ENCODE assay signal across 1 cellular context in the genomic region with DNA sequence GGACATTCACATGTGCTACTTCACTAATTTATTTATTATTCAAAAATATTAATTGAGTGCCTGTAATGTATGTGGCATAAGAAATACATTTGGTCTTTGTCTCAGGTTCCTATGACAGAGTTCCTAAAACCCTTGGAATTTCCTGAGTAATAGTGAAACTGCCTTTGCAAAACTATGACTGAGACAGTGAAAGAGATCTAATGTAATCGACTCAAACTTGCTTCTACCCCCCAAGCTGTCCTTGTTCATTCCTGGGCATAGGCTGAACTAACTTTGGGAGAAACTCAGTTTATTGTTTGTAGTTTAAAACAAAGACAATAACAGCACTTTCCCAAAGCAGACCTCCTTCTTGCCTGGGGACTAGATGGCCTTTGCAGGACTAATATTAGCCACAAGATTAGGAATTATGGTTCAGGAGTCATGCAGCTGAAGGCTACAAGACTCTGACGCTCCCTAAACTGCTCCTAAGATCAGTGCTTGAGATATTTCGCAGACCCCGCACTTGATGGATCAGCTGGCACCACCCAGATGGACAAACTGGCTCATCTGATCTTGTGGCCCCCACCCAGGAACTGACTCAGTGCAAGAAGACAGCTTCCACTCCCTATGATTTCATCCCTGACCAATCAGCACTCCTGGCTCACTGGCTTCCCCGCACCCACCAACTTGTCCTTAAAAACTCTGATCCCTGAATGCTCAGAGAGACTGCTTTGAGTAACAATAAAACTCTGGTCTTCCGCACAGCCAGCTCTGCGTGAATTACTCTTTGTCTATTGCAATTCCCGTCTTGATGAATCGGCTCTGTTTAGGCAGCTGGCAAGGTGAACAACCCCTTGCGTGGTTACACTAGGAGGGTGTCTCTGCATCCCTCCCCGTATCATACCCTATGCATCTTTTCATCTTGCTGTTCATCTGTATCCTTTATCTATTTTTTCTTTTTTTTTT.
TF ChIP-seq lines count a peak whose summit lies in the region.

No MANE protein-coding gene starts in this region.

TF ChIP-seq in H1, 55 proteins besides CTCF, POLR2A, EP300 and RAD21:
- no peak for TF ChIP-seq RFX5 (IDR thresholded peaks at IDR 0.05; ENCODE audit: borderline replicate concordance, low read depth, low read length)
- no peak for TF ChIP-seq RBBP5 (IDR thresholded peaks at IDR 0.05; ENCODE audit: borderline replicate concordance, low read depth, low read length)
- TF ChIP-seq SRF (IDR thresholded peaks at IDR 0.05; ENCODE audit: low read depth, low read length): no peak
- no peak for TF ChIP-seq NANOG (IDR thresholded peaks at IDR 0.05; ENCODE audit: insufficient read depth, low read depth, low read length, poor library complexity, severe bottlenecking)
- TF ChIP-seq, protein P1, sequence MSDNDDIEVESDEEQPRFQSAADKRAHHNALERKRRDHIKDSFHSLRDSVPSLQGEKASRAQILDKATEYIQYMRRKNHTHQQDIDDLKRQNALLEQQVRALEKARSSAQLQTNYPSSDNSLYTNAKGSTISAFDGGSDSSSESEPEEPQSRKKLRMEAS (IDR thresholded peaks at IDR 0.05): no peak
- TF ChIP-seq KDM1A (IDR thresholded peaks at IDR 0.05; ENCODE audit: borderline replicate concordance, low read length): no peak
- no peak for TF ChIP-seq PHF8 (conservative IDR thresholded peaks at IDR 0.05; ENCODE audit: low read depth, low read length)
- TF ChIP-seq HDAC6 (IDR thresholded peaks at IDR 0.05; ENCODE audit: low read depth, low read length): no peak
- TF ChIP-seq CBX8 (IDR thresholded peaks at IDR 0.05; ENCODE audit: borderline replicate concordance, low read depth, low read length): no peak
- TF ChIP-seq BCL11A (IDR thresholded peaks at IDR 0.05; ENCODE audit: low read depth in 2 of 2, low read length in 2 of 2): no peak
- TF ChIP-seq CHD1 (IDR thresholded peaks at IDR 0.05; ENCODE audit: low read depth, low read length): no peak
- TF ChIP-seq KDM5A (IDR thresholded peaks at IDR 0.05; ENCODE audit: low read length): no peak
- no peak for TF ChIP-seq CBX5 (IDR thresholded peaks at IDR 0.05; ENCODE audit: low read depth, low read length)
- TF ChIP-seq, protein P2, sequence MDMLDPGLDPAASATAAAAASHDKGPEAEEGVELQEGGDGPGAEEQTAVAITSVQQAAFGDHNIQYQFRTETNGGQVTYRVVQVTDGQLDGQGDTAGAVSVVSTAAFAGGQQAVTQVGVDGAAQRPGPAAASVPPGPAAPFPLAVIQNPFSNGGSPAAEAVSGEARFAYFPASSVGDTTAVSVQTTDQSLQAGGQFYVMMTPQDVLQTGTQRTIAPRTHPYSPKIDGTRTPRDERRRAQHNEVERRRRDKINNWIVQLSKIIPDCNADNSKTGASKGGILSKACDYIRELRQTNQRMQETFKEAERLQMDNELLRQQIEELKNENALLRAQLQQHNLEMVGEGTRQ (IDR thresholded peaks at IDR 0.05; ENCODE audit: low read length): no peak
